ENCODE assay signal across 14 cellular contexts in genomic region chr12:96416033-96416790, GRCh38. TPM values are rescaled to one million over a fixed set of nuclear protein-coding genes. Genes with fewer than 3 reads are reported as not detected.
DNase-seq lines count a peak whose midpoint lies in the region; ATAC-seq, FAIRE-seq and TF ChIP-seq lines count a peak whose summit lies in the region.
"Had no signal": no experiment of that assay in that cellular context is flagged by ENCODE, and none has a peak within 500 bp of the region (broad histone marks: within the 10 kb centered on the region; RNA-seq: fewer than 3 reads in every experiment).

No MANE protein-coding gene starts in this region.

- H3K27me3 ChIP-seq in HL-60 (ENCODE audit: insufficient read depth, poor library complexity, severe bottlenecking) (no peaks in the 10 kb centered on the region), hepatocyte (no peaks in the 10 kb centered on the region), Karpas-422 (ENCODE audit: low read length) (no peaks in the 10 kb centered on the region), heart left ventricle (no peaks in the 10 kb centered on the region)
- H3K27me3 ChIP-seq: BLaER1 treated with 17β-estradiol and CSF1 and Interleukin-3, amounts not matched to agents 10 nM and 100 nM; pancreas had no signal

- no peak overlapping the region for H3K9ac ChIP-seq in Karpas-422 (ENCODE audit: low read length)
- H3K9ac ChIP-seq: BLaER1 treated with 17β-estradiol and CSF1 and Interleukin-3, amounts not matched to agents 10 nM and 100 nM had no signal

- H3K79me2 ChIP-seq in hepatocyte (no peaks in the 10 kb centered on the region), Karpas-422 (ENCODE audit: low read length) (no peaks in the 10 kb centered on the region)

- TF ChIP-seq POLR2A in heart left ventricle (IDR thresholded peaks at IDR 0.05): no peak

- peak overlapping the region; percentile 47 for H3K4me2 ChIP-seq in hepatocyte
- no peak overlapping the region for H3K4me2 ChIP-seq in Karpas-422 (ENCODE audit: low read depth, low read length, poor library complexity, severe bottlenecking)
- H3K4me2 ChIP-seq: BLaER1 treated with 17β-estradiol and CSF1 and Interleukin-3, amounts not matched to agents 10 nM and 100 nM had no signal

- POLR2A ChIA-PET in AG04449 (lab: Yijun Ruan, JAX): interaction anchor here (1.0 kb wide), 1 partner anchor 11 kb away, joined by 3 read pairs; no protein-coding TSS in a partner anchor

- DNase-seq in AG04449 (ENCODE audit: low read depth, low spot score) (peak; percentile 69), HL-60 (ENCODE audit: low read depth in 1 of 2, low spot score in 1 of 2) (peak; percentile 74 to 90), hepatocyte (ENCODE audit: low spot score) (no peak), NCI-H446 treated with DMSO at 0.1 percent for 48 hours (lab: John Stamatoyannopoulos, UW) (no peak), Karpas-422 (no peak), GM19239 (ENCODE audit: insufficient read length, low spot score) (no peak), heart left ventricle (no peak)
- DNase-seq: activated CD4-positive, alpha-beta T cell treated with anti-CD3 and anti-CD28 coated beads for 4 hours; effector CD4-positive, alpha-beta T cell; pancreas; tibial artery had no signal

- peak overlapping the region; percentile 55 for H3K27ac ChIP-seq in HL-60 (replicated peaks)
- peak overlapping the region; percentile 29; the same call in 1 of the 2 replicates for H3K27ac ChIP-seq in VCaP
- peak overlapping the region; percentile 34 for H3K27ac ChIP-seq in hepatocyte
- H3K27ac ChIP-seq in Karpas-422 (ENCODE audit: low read length): no peak overlapping the region
- no peak overlapping the region for H3K27ac ChIP-seq in heart left ventricle
- H3K27ac ChIP-seq: BLaER1 treated with 17β-estradiol and CSF1 and Interleukin-3, amounts not matched to agents 10 nM and 100 nM; pancreas; tibial artery had no signal

- TF ChIP-seq CTCF in AG04449 (IDR thresholded peaks at IDR 0.05; ENCODE audit: insufficient read depth, low read length, missing control alignments) (no peak), HL-60 (IDR thresholded peaks at IDR 0.05; ENCODE audit: insufficient read depth, low read length) (no peak), VCaP (conservative IDR thresholded peaks at IDR 0.05) (no peak), hepatocyte (IDR thresholded peaks at IDR 0.05; ENCODE audit: poor library complexity) (no peak), heart left ventricle (IDR thresholded peaks at IDR 0.05) (no peak)

- intact Hi-C loops in heart left ventricle (cut with DNase I): no loop called here

- H3K4me1 ChIP-seq in hepatocyte (ENCODE audit: insufficient read depth): no peaks in the 10 kb centered on the region
- peaks cover 2% of the 10 kb centered on the region; the same call in 1 of the 2 replicates for H3K4me1 ChIP-seq in Karpas-422 (ENCODE audit: low read length)
- peaks cover 0 to 13% (median 0%) of the 10 kb centered on the region in 12 donors for H3K4me1 ChIP-seq in heart left ventricle
- H3K4me1 ChIP-seq: BLaER1 treated with 17β-estradiol and CSF1 and Interleukin-3, amounts not matched to agents 10 nM and 100 nM; pancreas had no signal

- H3K4me3 ChIP-seq in AG04449 (ENCODE audit: low read depth, low read length) (no peak overlapping the region), HL-60 (replicated peaks; ENCODE audit: insufficient read depth, low read length) (no peak overlapping the region), hepatocyte (no peak overlapping the region), Karpas-422 (ENCODE audit: low read length) (no peak overlapping the region), heart left ventricle (no peak overlapping the region)
- H3K4me3 ChIP-seq: BLaER1 treated with 17β-estradiol and CSF1 and Interleukin-3, amounts not matched to agents 10 nM and 100 nM; pancreas; tibial artery had no signal

- H3K36me3 ChIP-seq in hepatocyte (replicated peaks; ENCODE audit: insufficient read depth, low read depth): no peaks in the 10 kb centered on the region
- no peaks in the 10 kb centered on the region for H3K36me3 ChIP-seq in Karpas-422 (ENCODE audit: insufficient read depth, low read length)
- no peaks in the 10 kb centered on the region for H3K36me3 ChIP-seq in heart left ventricle
- H3K36me3 ChIP-seq: BLaER1 treated with 17β-estradiol and CSF1 and Interleukin-3, amounts not matched to agents 10 nM and 100 nM; pancreas; tibial artery had no signal

- no peak for FAIRE-seq in GM19239 (lab: Jason Lieb, UNC)
- FAIRE-seq: GM12891, pancreas had no signal

- 44% methylated on average over 7 of the region's 7 CpGs for WGBS in hepatocyte (ENCODE audit: low lambda C conversion rate, missing lambda C conversion rate)
- WGBS in heart left ventricle, 4 donors: 83 to 87% (median 85%) methylated on average over 7 of the region's 7 CpGs

- no peak for ATAC-seq in heart left ventricle

- H2AFZ ChIP-seq in hepatocyte: peak overlapping the region; percentile 42
- H2AFZ ChIP-seq in Karpas-422 (ENCODE audit: low read length): no peak overlapping the region

- H3K9me3 ChIP-seq in hepatocyte (ENCODE audit: low read depth) (no peaks in the 10 kb centered on the region), Karpas-422 (ENCODE audit: low read length) (no peaks in the 10 kb centered on the region), heart left ventricle (no peaks in the 10 kb centered on the region)
- H3K9me3 ChIP-seq: BLaER1 treated with 17β-estradiol and CSF1 and Interleukin-3, amounts not matched to agents 10 nM and 100 nM; pancreas; tibial artery had no signal

- CTCF ChIA-PET in AG04449 (lab: Yijun Ruan, JAX): interaction anchor here (9.6 kb wide), 1 partner anchor 16 kb away, joined by 65 read pairs; the partner anchor contains the start of gene CDK17

- no peaks in the 10 kb centered on the region for H3K9me2 ChIP-seq in hepatocyte (replicated peaks; ENCODE audit: insufficient read depth)
- no peaks in the 10 kb centered on the region for H3K9me2 ChIP-seq in Karpas-422 (replicated peaks; ENCODE audit: insufficient read depth, low read length)

- no peaks in the 10 kb centered on the region for H4K20me1 ChIP-seq in hepatocyte (ENCODE audit: insufficient read depth, poor library complexity, severe bottlenecking)
- H4K20me1 ChIP-seq in Karpas-422 (ENCODE audit: insufficient read depth, low read depth, low read length): no peaks in the 10 kb centered on the region
- H4K20me1 ChIP-seq: BLaER1 treated with 17β-estradiol and CSF1 and Interleukin-3, amounts not matched to agents 10 nM and 100 nM had no signal

RNA-seq across cellular contexts. Expression of gene CDK17, which starts 16.0 kb away (rescaled TPM):
- 33.1 and 33.5 TPM in 2 replicates for total RNA-seq in hepatocyte
- polyA plus RNA-seq in hepatocyte: 10.6 and 13.8 TPM in 2 replicates
- 35.6 and 71.2 TPM in 2 replicates for total RNA-seq in Karpas-422 (2014; rRNA removed; shearing (Covaris generic); ENCODE audit: low replicate concordance)
- 10 to 100 TPM; 14.3 to 31.7 (median 23.1) TPM for total RNA-seq in heart left ventricle
- 10 to 100 TPM in 1 of 2 donors, 1 to 10 TPM in 1; 6.7 to 14.5 TPM for polyA plus RNA-seq in heart left ventricle

Comparison
In these comparisons a context has a peak if more than half of its experiments do, and no peak if none do; other contexts are left out.
1. DNase-seq: peak in AG04449 (single experiment) and HL-60 (2 of 2); none in hepatocyte (single experiment), NCI-H446 treated with DMSO at 0.1 percent for 48 hours (single experiment), Karpas-422 (single experiment), GM19239 (single experiment) and heart left ventricle (0 of 5).
2. H3K27ac ChIP-seq: peak in HL-60 (single experiment), VCaP (single experiment) and hepatocyte (single experiment); none in Karpas-422 (single experiment) and heart left ventricle (0 of 12).